8 cellular contexts compared by ENCODE assay signal in genomic region chr16:69796285-69797118, GRCh38. TPM values are rescaled to one million over a fixed set of nuclear protein-coding genes. Genes with fewer than 3 reads are reported as not detected.
A peak's percentile ranks its signal among the peaks of the same experiment; 100 is the strongest.
DNase-seq lines count a peak whose midpoint lies in the region; ATAC-seq and TF ChIP-seq lines count a peak whose summit lies in the region.

No MANE protein-coding gene starts in this region.

- no peak overlapping the region for H3K27ac Mint-ChIP-seq in activated naive CD4-positive, alpha-beta T cell treated with anti-CD3 and anti-CD28 coated beads, Interleukin-2, amount 50 U/mL, for 72 hours

- DNase-seq in AG09319 (ENCODE audit: extremely low read depth, low read depth), result peak; percentile 57
- peak; percentile 3 for DNase-seq in NCI-H2081 treated with DMSO at 0.1 percent for 48 hours (lab: John Stamatoyannopoulos, UW)
- DNase-seq in activated naive CD4-positive, alpha-beta T cell treated with anti-CD3 and anti-CD28 coated beads, Interleukin-2, amount 50 U/mL, for 72 hours (ENCODE audit: low spot score in 2 of 2), result peak in 1 of 2 donors; percentile 25
- no peak for DNase-seq in Right ventricle myocardium superior
- peak; percentile 92 for DNase-seq in pons (ENCODE audit: low spot score)

- TF ChIP-seq CTCF in AG09319 (IDR thresholded peaks at IDR 0.05; ENCODE audit: low read depth, low read length), result peak; percentile 75
- TF ChIP-seq CTCF in GM12801 (IDR thresholded peaks at IDR 0.05; ENCODE audit: extremely low read depth, insufficient read length), result peak; percentile 44

- ATAC-seq in activated naive CD4-positive, alpha-beta T cell treated with anti-CD3 and anti-CD28 coated beads, Interleukin-2, amount 50 U/mL, for 72 hours, result peak; percentile 46 to 51
- ATAC-seq in Right ventricle myocardium superior (ENCODE audit: poor library complexity) (peak; percentile 89), HG02852 (IDR thresholded peaks at IDR 0.05; ENCODE audit: unreplicated experiment) (no peak), HG03521 (IDR thresholded peaks at IDR 0.05; ENCODE audit: unreplicated experiment) (no peak)

- no peaks in the 10 kb centered on the region for H3K36me3 Mint-ChIP-seq in activated naive CD4-positive, alpha-beta T cell treated with anti-CD3 and anti-CD28 coated beads, Interleukin-2, amount 50 U/mL, for 72 hours

- no peaks in the 10 kb centered on the region for H3K9me3 Mint-ChIP-seq in activated naive CD4-positive, alpha-beta T cell treated with anti-CD3 and anti-CD28 coated beads, Interleukin-2, amount 50 U/mL, for 72 hours

- intact Hi-C loops in Right ventricle myocardium superior (cut with DNase I), result loop anchor here (1.0 kb wide), 1 partner anchor 134 kb away; no protein-coding TSS in a partner anchor

RNA-seq across cellular contexts. Expression of gene WWP2, which starts 34.4 kb away (rescaled TPM):
- total RNA-seq in activated naive CD4-positive, alpha-beta T cell treated with anti-CD3 and anti-CD28 coated beads, Interleukin-2, amount 50 U/mL, for 72 hours, result 10 to 100 TPM; 48.2 to 51.9 TPM
- total RNA-seq in Right ventricle myocardium superior, result 21.7 TPM

RNA-seq across cellular contexts. Expression of gene NOB1, which starts 41.8 kb away (rescaled TPM):
- total RNA-seq in activated naive CD4-positive, alpha-beta T cell treated with anti-CD3 and anti-CD28 coated beads, Interleukin-2, amount 50 U/mL, for 72 hours, result 100 to 1,000 TPM in 1 of 2 donors, 10 to 100 TPM in 1; 83.3 to 126 TPM
- 15.6 TPM for total RNA-seq in Right ventricle myocardium superior

Comparison
In these comparisons a context has a peak if more than half of its experiments do, and no peak if none do; other contexts are left out.
1. ATAC-seq: peak in activated naive CD4-positive, alpha-beta T cell treated with anti-CD3 and anti-CD28 coated beads, Interleukin-2, amount 50 U/mL, for 72 hours (2 of 2) and Right ventricle myocardium superior (single experiment); none in HG02852 (single experiment) and HG03521 (single experiment).